ENCODE assay signal across 9 cellular contexts in the genomic region with DNA sequence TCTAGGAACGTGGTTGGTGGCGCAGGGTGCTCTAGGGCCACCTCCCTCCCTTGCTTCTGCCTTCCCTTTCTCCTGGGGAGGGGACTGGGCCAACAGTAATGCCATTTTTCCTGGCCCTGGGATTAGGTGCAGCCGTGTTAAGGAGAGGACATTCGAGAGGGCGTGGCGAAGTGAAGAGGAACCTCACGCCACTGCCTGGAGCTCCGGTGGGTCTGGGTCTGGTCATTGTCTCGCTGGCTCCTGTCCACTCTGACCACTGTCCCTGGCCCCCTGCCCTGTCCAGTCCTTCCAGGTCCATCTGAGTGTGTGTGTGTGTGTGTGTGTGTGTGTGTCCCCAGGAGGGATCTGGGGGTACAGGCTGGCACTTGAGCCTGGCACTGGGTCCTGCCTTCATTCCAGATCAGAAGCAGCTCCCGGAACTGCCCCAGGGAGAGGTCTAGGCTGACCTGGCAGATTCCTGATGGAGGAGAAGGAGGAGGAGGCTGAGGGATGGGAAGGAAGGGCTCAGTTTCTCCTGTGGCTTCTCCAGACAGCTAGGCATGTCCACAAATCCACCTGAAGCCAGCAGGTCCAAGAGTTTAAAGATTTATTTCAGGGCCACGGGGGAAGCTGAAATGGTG. TPM values are rescaled to one million over a fixed set of nuclear protein-coding genes. Genes with fewer than 3 reads are reported as not detected.
A peak's percentile ranks its signal among the peaks of the same experiment; 100 is the strongest.
DNase-seq lines count a peak whose midpoint lies in the region; ATAC-seq, FAIRE-seq and TF ChIP-seq lines count a peak whose summit lies in the region.
"Had no signal": no experiment of that assay in that cellular context is flagged by ENCODE, and none has a peak within 500 bp of the region (broad histone marks: within the 10 kb centered on the region; RNA-seq: fewer than 3 reads in every experiment).

A gene (plus strand): TSS at position 111 of the 620 bp plus-strand sequence. CDS start 13,124 bp downstream, outside the sequence.

- no peaks in the 10 kb centered on the region for H3K36me3 Mint-ChIP-seq in nephron progenitor cell (ENCODE audit: low read depth)

- H3K27me3 ChIP-seq in SJSA1 (replicated peaks) (no peaks in the 10 kb centered on the region), upper lobe of right lung (no peaks in the 10 kb centered on the region)

- no peaks in the 10 kb centered on the region for H3K27me3 Mint-ChIP-seq in nephron progenitor cell (ENCODE audit: low read depth, poor library complexity)

- H3K9me3 ChIP-seq in SJSA1 (replicated peaks) (no peaks in the 10 kb centered on the region), upper lobe of right lung (no peaks in the 10 kb centered on the region)

- no peak for FAIRE-seq in frontal cortex (lab: Jason Lieb, UNC)

- TF ChIP-seq CTCF in nephron progenitor cell (IDR thresholded peaks at IDR 0.05), result no peak
- no peak for TF ChIP-seq CTCF in upper lobe of right lung (IDR thresholded peaks at IDR 0.05)
- TF ChIP-seq CTCF in GM10248 (IDR thresholded peaks at IDR 0.05; ENCODE audit: control extremely low read depth, extremely low read depth, low read depth, missing control alignments), result no peak

- CTCF ChIA-PET in GM10248 (lab: Yijun Ruan, JAX), result no interaction called here

- ATAC-seq in upper lobe of right lung, result peak; percentile 55
- no peak for ATAC-seq in GM18868 (IDR thresholded peaks at IDR 0.05; ENCODE audit: unreplicated experiment)

- H3K4me3 Mint-ChIP-seq in nephron progenitor cell, result no peak within 1 kb of the TSS

- H3K36me3 ChIP-seq in SJSA1 (peaks cover 32% of the 10 kb centered on the region), upper lobe of right lung (no peaks in the 10 kb centered on the region)

- H3K9me3 Mint-ChIP-seq in nephron progenitor cell, result no peaks in the 10 kb centered on the region

- no peak within 1 kb of the TSS for H3K27ac ChIP-seq in SJSA1
- H3K27ac ChIP-seq in upper lobe of right lung, result peak within 1 kb of the TSS; percentile 32
- H3K27ac ChIP-seq: KMS-11 had no signal

- DNase-seq in SJSA1 (ENCODE audit: low read depth in 1 of 2, low spot score in 2 of 2), result no peak
- DNase-seq in frontal cortex (ENCODE audit: low spot score in 2 of 2), result no peak
- DNase-seq in nephron progenitor cell, result no peak
- peak; percentile 77 for DNase-seq in upper lobe of right lung
- no peak for DNase-seq in NK-92 (lab: John Stamatoyannopoulos, UW; ENCODE audit: unreplicated experiment)
- no peak for DNase-seq in GM10248 (ENCODE audit: extremely low spot score)
- no peak for DNase-seq in hypothalamus (lab: John Stamatoyannopoulos, UW)

- POLR2A ChIA-PET in GM10248 (lab: Yijun Ruan, JAX), result no interaction called here

- peaks cover 74% of the 10 kb centered on the region for H3K4me1 Mint-ChIP-seq in nephron progenitor cell

- H3K27ac Mint-ChIP-seq in nephron progenitor cell, result peak within 1 kb of the TSS; percentile 97

- H3K4me3 ChIP-seq in SJSA1 (no peak within 1 kb of the TSS), upper lobe of right lung (peak within 1 kb of the TSS; percentile 29)

- intact Hi-C loops in upper lobe of right lung (cut with DNase I), result no loop called here

- H3K4me1 ChIP-seq in SJSA1 (replicated peaks) (peaks cover 55% of the 10 kb centered on the region), upper lobe of right lung (peaks cover 89% of the 10 kb centered on the region)

RNA-seq across cellular contexts. Expression of the gene that starts here (rescaled TPM):
- total RNA-seq in SJSA1 (2014; rRNA removed; shearing (Covaris generic)), result 65.0 and 87.8 TPM in 2 replicates
- total RNA-seq in frontal cortex, result 16.3 TPM
- 143 TPM for total RNA-seq in upper lobe of right lung
